In the genomic region with DNA sequence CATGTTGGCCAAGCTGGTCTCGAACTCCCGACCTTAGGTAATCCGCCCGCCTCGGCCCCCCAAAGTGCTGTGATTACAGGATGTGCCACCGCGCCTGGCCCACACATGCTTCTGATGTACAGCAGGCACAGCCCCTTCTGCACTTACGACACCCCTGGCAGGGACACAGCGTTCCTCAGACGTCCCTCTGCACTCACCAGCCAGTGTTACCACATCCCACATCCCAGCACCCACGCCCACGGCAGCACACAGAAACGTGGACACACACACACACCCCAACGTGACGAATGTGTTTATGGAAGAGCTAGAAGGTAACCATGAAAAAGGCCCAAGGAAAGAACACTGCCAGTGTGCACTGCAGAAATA, we compare ENCODE assay signal across 8 cellular contexts. TPM values are rescaled to one million over a fixed set of nuclear protein-coding genes. Genes with fewer than 3 reads are reported as not detected.
DNase-seq lines count a peak whose midpoint lies in the region; ATAC-seq and TF ChIP-seq lines count a peak whose summit lies in the region.

No MANE protein-coding gene starts in this region.

- peak; percentile 27 for DNase-seq in GM04504 (ENCODE audit: low read depth)
- no peak for DNase-seq in WTC11 (ENCODE audit: low spot score)
- peak in 1 of 2 donors; percentile 20 for DNase-seq in cardiac muscle cell (ENCODE audit: low read depth in 1 of 2, low spot score in 1 of 2)
- no peak for DNase-seq in NCI-H2029 (lab: John Stamatoyannopoulos, UW)
- no peak for DNase-seq in HUDEP-2 (lab: John Stamatoyannopoulos, UW; ENCODE audit: unreplicated experiment in 76 of 76)

- H3K4me3 ChIP-seq in cardiac muscle cell (peak overlapping the region; percentile 88), skeletal muscle tissue (ENCODE audit: low read length in 3 of 3) (peak overlapping the region; percentile 56 to 98 (median 97))

- peaks cover 3% of the 10 kb centered on the region; the same call in 1 of the 2 replicates for H3K27me3 Mint-ChIP-seq in WTC11 (ENCODE audit: low read depth)

- no peaks in the 10 kb centered on the region for H3K27me3 ChIP-seq in cardiac muscle cell
- no peaks in the 10 kb centered on the region for H3K27me3 ChIP-seq in skeletal muscle tissue (ENCODE audit: control insufficient read depth in 3 of 3, insufficient read depth in 3 of 3, low read length in 3 of 3)

- no peaks in the 10 kb centered on the region for H3K9me3 Mint-ChIP-seq in WTC11

- CTCF ChIA-PET in WTC11 (lab: Charles Lee) = interaction anchor here (0.5 to 3.9 kb wide), 9 partner anchors 13 to 1014 kb away, joined by 3 to 24 read pairs (median 4); no protein-coding TSS in a partner anchor

- H3K4me3 Mint-ChIP-seq in WTC11 = peak overlapping the region; percentile 98

- no peak for ATAC-seq in WTC11
- ATAC-seq in GM21423 (IDR thresholded peaks at IDR 0.05; ENCODE audit: unreplicated experiment) = no peak
- no peak for ATAC-seq in GM21447 (IDR thresholded peaks at IDR 0.05; ENCODE audit: unreplicated experiment)

- H3K36me3 Mint-ChIP-seq in WTC11 = no peaks in the 10 kb centered on the region

- H3K27ac ChIP-seq in cardiac muscle cell = no peak overlapping the region
- no peak overlapping the region for H3K27ac ChIP-seq in skeletal muscle tissue (ENCODE audit: low read depth, low read length)

- H3K27ac Mint-ChIP-seq in WTC11 = no peak overlapping the region

- H3K36me3 ChIP-seq in cardiac muscle cell (no peaks in the 10 kb centered on the region), skeletal muscle tissue (ENCODE audit: control insufficient read depth in 3 of 3, insufficient read depth in 3 of 3, low read length in 3 of 3) (no peaks in the 10 kb centered on the region)

- no peaks in the 10 kb centered on the region for H3K9me3 ChIP-seq in cardiac muscle cell (ENCODE audit: low read depth)
- no peaks in the 10 kb centered on the region for H3K9me3 ChIP-seq in skeletal muscle tissue (ENCODE audit: control insufficient read depth in 3 of 3, low read length in 3 of 3)

- H3K4me1 ChIP-seq in cardiac muscle cell (ENCODE audit: low read depth) (no peaks in the 10 kb centered on the region), skeletal muscle tissue (ENCODE audit: control insufficient read depth in 3 of 3, insufficient read depth in 3 of 3, low read length in 3 of 3) (peaks cover 2 to 13% (median 4%) of the 10 kb centered on the region in 3 donors)

- TF ChIP-seq CTCF in WTC11 (IDR thresholded peaks at IDR 0.05) (no peak), cardiac muscle cell (IDR thresholded peaks at IDR 0.05; ENCODE audit: low read depth, low read length) (no peak)

- POLR2A ChIA-PET in WTC11 (lab: Charles Lee) = interaction anchor here (0.7 to 1.3 kb wide), 4 partner anchors 13 to 227 kb away, joined by 4 to 10 read pairs (median 6); no protein-coding TSS in a partner anchor

- peaks cover 5% of the 10 kb centered on the region for H3K4me1 Mint-ChIP-seq in WTC11

- peak overlapping the region in 1 of 3 donors; percentile 96 for H3K9ac ChIP-seq in skeletal muscle tissue (ENCODE audit: low read depth in 1 of 3, low read length in 3 of 3)

TF ChIP-seq in WTC11, 78 proteins besides CTCF, POLR2A, EP300 and RAD21:
- TF ChIP-seq ZNF671 (CRISPR knock-in tag; IDR thresholded peaks at IDR 0.05) = no peak
- no peak for TF ChIP-seq USF2 (CRISPR knock-in tag; IDR thresholded peaks at IDR 0.05)
- no peak for TF ChIP-seq JAZF1 (CRISPR knock-in tag; IDR thresholded peaks at IDR 0.05)
- no peak for TF ChIP-seq NFYB (CRISPR knock-in tag; conservative IDR thresholded peaks at IDR 0.05; ENCODE audit: low read depth)
- no peak for TF ChIP-seq ETV6 (CRISPR knock-in tag; IDR thresholded peaks at IDR 0.05)
- TF ChIP-seq, protein P1, sequence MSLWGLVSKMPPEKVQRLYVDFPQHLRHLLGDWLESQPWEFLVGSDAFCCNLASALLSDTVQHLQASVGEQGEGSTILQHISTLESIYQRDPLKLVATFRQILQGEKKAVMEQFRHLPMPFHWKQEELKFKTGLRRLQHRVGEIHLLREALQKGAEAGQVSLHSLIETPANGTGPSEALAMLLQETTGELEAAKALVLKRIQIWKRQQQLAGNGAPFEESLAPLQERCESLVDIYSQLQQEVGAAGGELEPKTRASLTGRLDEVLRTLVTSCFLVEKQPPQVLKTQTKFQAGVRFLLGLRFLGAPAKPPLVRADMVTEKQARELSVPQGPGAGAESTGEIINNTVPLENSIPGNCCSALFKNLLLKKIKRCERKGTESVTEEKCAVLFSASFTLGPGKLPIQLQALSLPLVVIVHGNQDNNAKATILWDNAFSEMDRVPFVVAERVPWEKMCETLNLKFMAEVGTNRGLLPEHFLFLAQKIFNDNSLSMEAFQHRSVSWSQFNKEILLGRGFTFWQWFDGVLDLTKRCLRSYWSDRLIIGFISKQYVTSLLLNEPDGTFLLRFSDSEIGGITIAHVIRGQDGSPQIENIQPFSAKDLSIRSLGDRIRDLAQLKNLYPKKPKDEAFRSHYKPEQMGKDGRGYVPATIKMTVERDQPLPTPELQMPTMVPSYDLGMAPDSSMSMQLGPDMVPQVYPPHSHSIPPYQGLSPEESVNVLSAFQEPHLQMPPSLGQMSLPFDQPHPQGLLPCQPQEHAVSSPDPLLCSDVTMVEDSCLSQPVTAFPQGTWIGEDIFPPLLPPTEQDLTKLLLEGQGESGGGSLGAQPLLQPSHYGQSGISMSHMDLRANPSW (CRISPR knock-in tag; conservative IDR thresholded peaks at IDR 0.05; ENCODE audit: low read depth) = no peak
- TF ChIP-seq, protein P2, sequence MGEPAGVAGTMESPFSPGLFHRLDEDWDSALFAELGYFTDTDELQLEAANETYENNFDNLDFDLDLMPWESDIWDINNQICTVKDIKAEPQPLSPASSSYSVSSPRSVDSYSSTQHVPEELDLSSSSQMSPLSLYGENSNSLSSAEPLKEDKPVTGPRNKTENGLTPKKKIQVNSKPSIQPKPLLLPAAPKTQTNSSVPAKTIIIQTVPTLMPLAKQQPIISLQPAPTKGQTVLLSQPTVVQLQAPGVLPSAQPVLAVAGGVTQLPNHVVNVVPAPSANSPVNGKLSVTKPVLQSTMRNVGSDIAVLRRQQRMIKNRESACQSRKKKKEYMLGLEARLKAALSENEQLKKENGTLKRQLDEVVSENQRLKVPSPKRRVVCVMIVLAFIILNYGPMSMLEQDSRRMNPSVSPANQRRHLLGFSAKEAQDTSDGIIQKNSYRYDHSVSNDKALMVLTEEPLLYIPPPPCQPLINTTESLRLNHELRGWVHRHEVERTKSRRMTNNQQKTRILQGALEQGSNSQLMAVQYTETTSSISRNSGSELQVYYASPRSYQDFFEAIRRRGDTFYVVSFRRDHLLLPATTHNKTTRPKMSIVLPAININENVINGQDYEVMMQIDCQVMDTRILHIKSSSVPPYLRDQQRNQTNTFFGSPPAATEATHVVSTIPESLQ (CRISPR knock-in tag; IDR thresholded peaks at IDR 0.05) = no peak
- no peak for TF ChIP-seq ZNF425 (CRISPR knock-in tag; conservative IDR thresholded peaks at IDR 0.05)

RNA-seq across cellular contexts. Expression of gene RPAP1, which starts 0.6 kb away (rescaled TPM):
- total RNA-seq in WTC11 (2021) (102 to 123 TPM (median 103 TPM) in 3 replicates), cardiac muscle cell (37.1 and 46.9 TPM in 2 replicates), skeletal muscle tissue (6.8 TPM)
- polyA plus RNA-seq in cardiac muscle cell = 37.2 and 40.7 TPM in 2 replicates

RNA-seq across cellular contexts. Expression of gene TYRO3, which starts 14.4 kb away (rescaled TPM):
- total RNA-seq in WTC11 (2021) = 87.9 to 98.0 TPM (median 89.6 TPM) in 3 replicates
- total RNA-seq in cardiac muscle cell = 13.2 and 17.2 TPM in 2 replicates
- 22.7 and 26.3 TPM in 2 replicates for polyA plus RNA-seq in cardiac muscle cell
- 11.5 TPM for total RNA-seq in skeletal muscle tissue

RNA-seq across cellular contexts. Expression of gene LTK, which starts 31.0 kb away (rescaled TPM):
- total RNA-seq in WTC11 (2021) = 0.27 to 0.66 TPM (median 0.53 TPM) in 3 replicates
- total RNA-seq in cardiac muscle cell = 2.6 and 3.7 TPM in 2 replicates
- polyA plus RNA-seq in cardiac muscle cell = 3.0 and 4.4 TPM in 2 replicates
- total RNA-seq in skeletal muscle tissue = 4.2 TPM

RNA-seq across cellular contexts. Expression of gene ITPKA, which starts 51.0 kb away (rescaled TPM):
- total RNA-seq in WTC11 (2021) (0.50 to 1.2 TPM (median 0.62 TPM) in 3 replicates), cardiac muscle cell (6.0 and 6.9 TPM in 2 replicates), skeletal muscle tissue (not detected)
- polyA plus RNA-seq in cardiac muscle cell = 1.4 and 6.4 TPM in 2 replicates
